17 cellular contexts compared by ENCODE assay signal in the genomic region with DNA sequence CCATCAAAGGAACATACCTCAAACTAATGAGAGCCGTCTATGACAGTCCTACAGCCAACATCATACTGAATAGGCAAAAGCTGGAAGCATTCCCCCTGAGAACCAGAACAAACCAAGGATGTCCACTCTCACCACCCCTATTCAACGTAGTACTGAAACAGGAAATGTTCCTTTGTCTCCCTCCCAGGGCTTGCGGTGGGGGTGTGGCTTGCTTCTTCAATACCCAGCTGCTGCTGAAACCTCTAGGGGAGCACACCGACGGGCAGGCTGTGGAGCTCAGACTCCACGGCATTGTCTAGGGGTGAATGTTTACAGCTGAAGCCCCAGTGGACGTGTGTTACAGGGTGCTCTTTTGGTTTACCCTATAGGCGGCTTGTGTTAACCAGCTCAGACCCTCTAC. TPM values are rescaled to one million over a fixed set of nuclear protein-coding genes. Genes with fewer than 3 reads are reported as not detected.
A peak's percentile ranks its signal among the peaks of the same experiment; 100 is the strongest.
DNase-seq lines count a peak whose midpoint lies in the region; ATAC-seq and TF ChIP-seq lines count a peak whose summit lies in the region.
"Had no signal": no experiment of that assay in that cellular context is flagged by ENCODE, and none has a peak within 500 bp of the region (broad histone marks: within the 10 kb centered on the region; RNA-seq: fewer than 3 reads in every experiment).

No MANE protein-coding gene starts in this region.

- intact Hi-C loops in Right ventricle myocardium inferior (cut with DNase I), result no loop called here
- intact Hi-C loops in body of pancreas (cut with DNase I), result no loop called here

- 88 to 91% methylated on average over 5 to 8 of the region's 8 CpGs for WGBS in body of pancreas, 2 donors

- H3K9me3 Mint-ChIP-seq in stimulated activated effector memory CD8-positive, alpha-beta T cell treated with anti-CD3 and anti-CD28 coated beads, Interleukin-12 subunit alpha, Interleukin-12 subunit beta, amount 100 ng/mL, for 72 hours, result no peaks in the 10 kb centered on the region
- H3K9me3 Mint-ChIP-seq: activated CD4-positive, alpha-beta memory T cell treated with anti-CD3 and anti-CD28 coated beads for 36 hours; activated T-helper 2 cell treated with anti-CD3 and anti-CD28 coated beads, Interferon-gamma antibody, Interleukin-2, Interleukin-4, amounts not matched to agents 10 μg/mL and 5 μg/mL and 100 μg/mL, durations not matched to agents 14 hours and 24 hours and 36 hours had no signal

- H3K36me3 ChIP-seq in body of pancreas (replicated peaks in 1 of 2; ENCODE audit: insufficient read depth in 1 of 2, low read depth in 2 of 2), result no peaks in the 10 kb centered on the region

- H3K27ac ChIP-seq in body of pancreas, result no peak overlapping the region
- H3K27ac ChIP-seq: neutrophil, PC-9 had no signal

- H3K4me3 Mint-ChIP-seq in stimulated activated effector memory CD8-positive, alpha-beta T cell treated with anti-CD3 and anti-CD28 coated beads, Interleukin-12 subunit alpha, Interleukin-12 subunit beta, amount 100 ng/mL, for 72 hours, result no peak overlapping the region
- H3K4me3 Mint-ChIP-seq: activated CD4-positive, alpha-beta memory T cell treated with anti-CD3 and anti-CD28 coated beads for 36 hours had no signal

- no peaks in the 10 kb centered on the region for H3K4me1 ChIP-seq in body of pancreas

- peaks cover 11% of the 10 kb centered on the region for H3K4me1 Mint-ChIP-seq in stimulated activated effector memory CD8-positive, alpha-beta T cell treated with anti-CD3 and anti-CD28 coated beads, Interleukin-12 subunit alpha, Interleukin-12 subunit beta, amount 100 ng/mL, for 72 hours

- ATAC-seq in HG03469 (IDR thresholded peaks at IDR 0.05; ENCODE audit: unreplicated experiment) (peak; percentile 79), Right ventricle myocardium inferior (peak; percentile 37), GM18498 (IDR thresholded peaks at IDR 0.05; ENCODE audit: unreplicated experiment) (no peak), body of pancreas (no peak)
- no peak for ATAC-seq in stimulated activated effector memory CD8-positive, alpha-beta T cell treated with anti-CD3 and anti-CD28 coated beads, Interleukin-12 subunit alpha, Interleukin-12 subunit beta, amount 100 ng/mL, for 72 hours

- no peak for TF ChIP-seq CTCF in body of pancreas (IDR thresholded peaks at IDR 0.05)

- no peaks in the 10 kb centered on the region for H3K27me3 ChIP-seq in body of pancreas
- H3K27me3 ChIP-seq: neutrophil had no signal

- peak overlapping the region; percentile 35 for H3K27ac Mint-ChIP-seq in stimulated activated effector memory CD8-positive, alpha-beta T cell treated with anti-CD3 and anti-CD28 coated beads, Interleukin-12 subunit alpha, Interleukin-12 subunit beta, amount 100 ng/mL, for 72 hours
- H3K27ac Mint-ChIP-seq: activated CD4-positive, alpha-beta memory T cell treated with anti-CD3 and anti-CD28 coated beads for 36 hours; activated T-helper 2 cell treated with anti-CD3 and anti-CD28 coated beads, Interferon-gamma antibody, Interleukin-2, Interleukin-4, amounts not matched to agents 10 μg/mL and 5 μg/mL and 100 μg/mL, durations not matched to agents 14 hours and 24 hours and 36 hours had no signal

- H3K4me3 ChIP-seq in body of pancreas, result no peak overlapping the region
- H3K4me3 ChIP-seq: PC-9, smooth muscle cell had no signal

- DNase-seq in NCI-H2107 treated with DMSO at 0.1 percent for 48 hours (lab: John Stamatoyannopoulos, UW; ENCODE audit: unreplicated experiment) (peak; percentile 65), NCI-H2107 (lab: John Stamatoyannopoulos, UW) (no peak), Right ventricle myocardium inferior (ENCODE audit: missing footprints) (no peak), body of pancreas (no peak), inferior parietal cortex (ENCODE audit: extremely low spot score) (no peak)
- no peak for DNase-seq in stimulated activated effector memory CD8-positive, alpha-beta T cell treated with anti-CD3 and anti-CD28 coated beads, Interleukin-12 subunit alpha, Interleukin-12 subunit beta, amount 100 ng/mL, for 72 hours (ENCODE audit: low spot score in 2 of 2)
- DNase-seq: 8988T; activated CD4-positive, alpha-beta memory T cell treated with anti-CD3 and anti-CD28 coated beads for 36 hours; effector CD8-positive, alpha-beta T cell; Karpas-422; NCI-H2171; PC-9 had no signal

- H3K9me3 ChIP-seq in body of pancreas, result no peaks in the 10 kb centered on the region
- H3K9me3 ChIP-seq: neutrophil had no signal

- H3K36me3 Mint-ChIP-seq in stimulated activated effector memory CD8-positive, alpha-beta T cell treated with anti-CD3 and anti-CD28 coated beads, Interleukin-12 subunit alpha, Interleukin-12 subunit beta, amount 100 ng/mL, for 72 hours, result peaks cover 65% of the 10 kb centered on the region

- TF ChIP-seq POLR2A in body of pancreas (IDR thresholded peaks at IDR 0.05), result no peak

RNA-seq across cellular contexts. Expression of gene B3GALT2, which starts 30.5 kb away (rescaled TPM):
- total RNA-seq in Right ventricle myocardium inferior (93.9 TPM), body of pancreas (under 1 TPM; 0.33 to 0.52 TPM)
- total RNA-seq: activated T-helper 2 cell treated with anti-CD3 and anti-CD28 coated beads, Interferon-gamma antibody, Interleukin-2, Interleukin-4, amounts not matched to agents 10 μg/mL and 5 μg/mL and 100 μg/mL, durations not matched to agents 14 hours and 24 hours and 36 hours; PC-9; smooth muscle cell had no signal

Comparison
In these comparisons a context has a peak if more than half of its experiments do, and no peak if none do; other contexts are left out.
1. ATAC-seq: peak in HG03469 (single experiment) and Right ventricle myocardium inferior (single experiment); none in stimulated activated effector memory CD8-positive, alpha-beta T cell treated with anti-CD3 and anti-CD28 coated beads, Interleukin-12 subunit alpha, Interleukin-12 subunit beta, amount 100 ng/mL, for 72 hours (single experiment), GM18498 (single experiment) and body of pancreas (single experiment).
2. RNA of gene B3GALT2, which starts 30.5 kb away (total RNA-seq): 93.9 TPM in Right ventricle myocardium inferior (single experiment); 0.33 to 0.52 TPM in body of pancreas; every median in the first group is over 10 times any median in the second.